9 cellular contexts compared by ENCODE assay signal in the genomic region with DNA sequence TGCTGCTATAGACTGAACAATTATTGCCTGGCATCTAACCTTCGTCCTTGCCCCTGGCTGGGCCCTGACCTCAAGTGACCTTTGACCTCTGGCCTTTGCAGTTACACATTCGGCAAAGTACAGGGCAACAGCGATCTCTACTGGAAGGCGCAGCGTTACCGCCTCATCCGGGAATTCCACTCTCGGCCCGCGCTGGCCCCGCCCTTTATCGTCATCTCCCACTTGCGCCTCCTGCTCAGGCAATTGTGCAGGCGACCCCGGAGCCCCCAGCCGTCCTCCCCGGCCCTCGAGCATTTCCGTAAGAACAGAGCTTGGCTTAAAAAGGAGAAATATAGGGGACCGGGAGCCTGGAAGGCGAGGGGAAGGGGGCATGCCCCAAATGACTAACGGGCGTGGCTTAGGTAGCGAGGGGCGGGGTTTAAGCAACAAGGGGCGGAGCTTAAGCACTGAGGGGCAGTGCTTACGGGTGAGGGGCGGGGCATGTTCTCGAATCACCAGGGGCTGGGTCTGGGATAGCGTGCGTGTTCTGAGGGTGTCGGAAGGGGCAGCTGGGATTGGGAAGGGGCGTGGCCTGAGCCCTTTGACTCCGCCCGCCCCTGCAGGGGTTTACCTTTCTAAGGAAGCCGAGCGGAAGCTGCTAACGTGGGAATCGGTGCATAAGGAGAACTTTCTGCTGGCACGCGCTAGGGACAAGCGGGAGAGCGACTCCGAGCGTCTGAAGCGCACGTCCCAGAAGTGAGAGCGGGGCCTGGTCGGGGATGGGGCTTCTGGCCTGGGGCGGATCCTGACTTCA. TPM values are rescaled to one million over a fixed set of nuclear protein-coding genes. Genes with fewer than 3 reads are reported as not detected.
DNase-seq lines count a peak whose midpoint lies in the region; FAIRE-seq and TF ChIP-seq lines count a peak whose summit lies in the region.
"Had no signal": no experiment of that assay in that cellular context is flagged by ENCODE, and none has a peak within 500 bp of the region (broad histone marks: within the 10 kb centered on the region; RNA-seq: fewer than 3 reads in every experiment).

No MANE protein-coding gene starts in this region.

- H3K4me3 ChIP-seq in iPS-20b (ENCODE audit: low read length), result peak overlapping the region; percentile 72; the same call in 1 of the 2 replicates
- H3K4me3 ChIP-seq: HAP-1 had no signal

- no peaks in the 10 kb centered on the region for H3K36me3 Mint-ChIP-seq in activated T-helper 1 cell treated with anti-CD3 and anti-CD28 coated beads, Interleukin-12 subunit alpha, Interleukin-12 subunit beta, Interleukin-2, Interleukin-4 antibody, amounts not matched to agents 30 ng/mL and 10 ng/mL and 1 ng/mL, durations not matched to agents 14 hours and 24 hours and 36 hours (ENCODE audit: low read depth)

- DNase-seq in NCI-H1048 (lab: John Stamatoyannopoulos, UW) (peak; percentile 62), GM13977 (ENCODE audit: low spot score) (no peak), DMS153 treated with DMSO at 0.1 percent for 48 hours (lab: John Stamatoyannopoulos, UW; ENCODE audit: unreplicated experiment) (no peak), LoVo (ENCODE audit: low spot score) (no peak), GM12891 (ENCODE audit: insufficient read length, low spot score) (no peak)
- peak; percentile 28 for DNase-seq in activated T-helper 1 cell treated with anti-CD3 and anti-CD28 coated beads, Interleukin-12 subunit alpha, Interleukin-12 subunit beta, Interleukin-2, Interleukin-4 antibody, amounts not matched to agents 30 ng/mL and 10 ng/mL and 1 ng/mL, durations not matched to agents 14 hours and 24 hours and 36 hours (ENCODE audit: low spot score)
- peak; percentile 14 to 25 for DNase-seq in stimulated activated CD4-positive, alpha-beta T cell treated with anti-CD3 and anti-CD28 coated beads, Interleukin-4, amount 100 ng/mL, for 4 hours

- H3K27ac Mint-ChIP-seq in activated T-helper 1 cell treated with anti-CD3 and anti-CD28 coated beads, Interleukin-12 subunit alpha, Interleukin-12 subunit beta, Interleukin-2, Interleukin-4 antibody, amounts not matched to agents 30 ng/mL and 10 ng/mL and 1 ng/mL, durations not matched to agents 14 hours and 24 hours and 36 hours, result no peak overlapping the region

- peaks cover 5% of the 10 kb centered on the region for H3K4me1 Mint-ChIP-seq in activated T-helper 1 cell treated with anti-CD3 and anti-CD28 coated beads, Interleukin-12 subunit alpha, Interleukin-12 subunit beta, Interleukin-2, Interleukin-4 antibody, amounts not matched to agents 30 ng/mL and 10 ng/mL and 1 ng/mL, durations not matched to agents 14 hours and 24 hours and 36 hours (ENCODE audit: low read depth)

- H3K27me3 Mint-ChIP-seq in activated T-helper 1 cell treated with anti-CD3 and anti-CD28 coated beads, Interleukin-12 subunit alpha, Interleukin-12 subunit beta, Interleukin-2, Interleukin-4 antibody, amounts not matched to agents 30 ng/mL and 10 ng/mL and 1 ng/mL, durations not matched to agents 14 hours and 24 hours and 36 hours (ENCODE audit: insufficient read depth), result peaks cover 3% of the 10 kb centered on the region

- intact Hi-C loops in activated T-helper 1 cell treated with anti-CD3 and anti-CD28 coated beads, Interleukin-12 subunit alpha, Interleukin-12 subunit beta, Interleukin-2, Interleukin-4 antibody, amounts not matched to agents 30 ng/mL and 10 ng/mL and 1 ng/mL, durations not matched to agents 14 hours and 24 hours and 36 hours (cut with micrococcal nuclease), result no loop called here

- no peak for TF ChIP-seq POLR2A in GM12891 (IDR thresholded peaks at IDR 0.05; ENCODE audit: low read depth, low read length)

- no peak for TF ChIP-seq CTCF in GM13977 (IDR thresholded peaks at IDR 0.05; ENCODE audit: extremely low read depth, insufficient read depth, missing control alignments)

- H3K27ac ChIP-seq in iPS-20b (ENCODE audit: low read length), result peak overlapping the region; percentile 61

- in situ Hi-C loops in GM13977 (cut with MboI; ENCODE audit: low pct_unique_long_range_greater_than_20kb, low sequenced_read_pairs, unreplicated experiment), result no loop called here

- H3K9me3 Mint-ChIP-seq in activated T-helper 1 cell treated with anti-CD3 and anti-CD28 coated beads, Interleukin-12 subunit alpha, Interleukin-12 subunit beta, Interleukin-2, Interleukin-4 antibody, amounts not matched to agents 30 ng/mL and 10 ng/mL and 1 ng/mL, durations not matched to agents 14 hours and 24 hours and 36 hours, result no peaks in the 10 kb centered on the region

- H3K4me3 Mint-ChIP-seq in activated T-helper 1 cell treated with anti-CD3 and anti-CD28 coated beads, Interleukin-12 subunit alpha, Interleukin-12 subunit beta, Interleukin-2, Interleukin-4 antibody, amounts not matched to agents 30 ng/mL and 10 ng/mL and 1 ng/mL, durations not matched to agents 14 hours and 24 hours and 36 hours, result peak overlapping the region; percentile 74

- no peaks in the 10 kb centered on the region for H3K4me1 ChIP-seq in iPS-20b (ENCODE audit: insufficient read depth, low read length)
- H3K4me1 ChIP-seq: HAP-1 had no signal

- peak overlapping the region; percentile 61; the same call in 1 of the 2 replicates for H3K9ac ChIP-seq in iPS-20b (ENCODE audit: low read depth, low read length)

- H3K36me3 ChIP-seq in iPS-20b (ENCODE audit: insufficient read depth, low read depth, low read length), result no peaks in the 10 kb centered on the region

- H3K27me3 ChIP-seq in iPS-20b (ENCODE audit: insufficient read depth, low read length), result 0 out of 2 replicates have a peak, but pooled peaks cover 5% of the 10 kb centered on the region

- no peak for FAIRE-seq in GM12891 (lab: Jason Lieb, UNC)

- no peaks in the 10 kb centered on the region for H3K9me3 ChIP-seq in iPS-20b (ENCODE audit: insufficient read depth, low read depth, low read length)
- H3K9me3 ChIP-seq: HAP-1 had no signal

TF ChIP-seq in GM12891, 5 proteins besides CTCF, POLR2A, EP300 and RAD21:
- TF ChIP-seq POLR2AphosphoS5 (IDR thresholded peaks at IDR 0.05; ENCODE audit: low read depth, low read length), result no peak
- TF ChIP-seq POU2F2 (IDR thresholded peaks at IDR 0.05; ENCODE audit: low read depth, low read length), result no peak
- TF ChIP-seq SPI1 (IDR thresholded peaks at IDR 0.05; ENCODE audit: low read depth, low read length), result no peak
TF ChIP-seq in GM12891: peak in this region for 0.

RNA-seq across cellular contexts. Expression of a gene that starts 52.7 kb away (rescaled TPM):
- 1.4 and 2.0 TPM in 2 replicates for total RNA-seq in activated T-helper 1 cell treated with anti-CD3 and anti-CD28 coated beads, Interleukin-12 subunit alpha, Interleukin-12 subunit beta, Interleukin-2, Interleukin-4 antibody, amounts not matched to agents 30 ng/mL and 10 ng/mL and 1 ng/mL, durations not matched to agents 14 hours and 24 hours and 36 hours
- polyA plus RNA-seq in GM12891 (2012; ENCODE audit: low read depth, missing spikeins), result not detected

RNA-seq across cellular contexts. Expression of a gene that starts 55.1 kb away (rescaled TPM):
- not detected in 2 replicates for total RNA-seq in activated T-helper 1 cell treated with anti-CD3 and anti-CD28 coated beads, Interleukin-12 subunit alpha, Interleukin-12 subunit beta, Interleukin-2, Interleukin-4 antibody, amounts not matched to agents 30 ng/mL and 10 ng/mL and 1 ng/mL, durations not matched to agents 14 hours and 24 hours and 36 hours
- not detected for polyA plus RNA-seq in GM12891 (2012; ENCODE audit: low read depth, missing spikeins)

Comparison
In these comparisons a context has a peak if more than half of its experiments do, and no peak if none do; other contexts are left out.
1. DNase-seq: peak in NCI-H1048 (single experiment), activated T-helper 1 cell treated with anti-CD3 and anti-CD28 coated beads, Interleukin-12 subunit alpha, Interleukin-12 subunit beta, Interleukin-2, Interleukin-4 antibody, amounts not matched to agents 30 ng/mL and 10 ng/mL and 1 ng/mL, durations not matched to agents 14 hours and 24 hours and 36 hours (single experiment) and stimulated activated CD4-positive, alpha-beta T cell treated with anti-CD3 and anti-CD28 coated beads, Interleukin-4, amount 100 ng/mL, for 4 hours (2 of 2); none in GM13977 (single experiment), DMS153 treated with DMSO at 0.1 percent for 48 hours (single experiment), LoVo (single experiment) and GM12891 (single experiment).